Comparison of ENCODE assay signal across 20 cellular contexts in the genomic region with DNA sequence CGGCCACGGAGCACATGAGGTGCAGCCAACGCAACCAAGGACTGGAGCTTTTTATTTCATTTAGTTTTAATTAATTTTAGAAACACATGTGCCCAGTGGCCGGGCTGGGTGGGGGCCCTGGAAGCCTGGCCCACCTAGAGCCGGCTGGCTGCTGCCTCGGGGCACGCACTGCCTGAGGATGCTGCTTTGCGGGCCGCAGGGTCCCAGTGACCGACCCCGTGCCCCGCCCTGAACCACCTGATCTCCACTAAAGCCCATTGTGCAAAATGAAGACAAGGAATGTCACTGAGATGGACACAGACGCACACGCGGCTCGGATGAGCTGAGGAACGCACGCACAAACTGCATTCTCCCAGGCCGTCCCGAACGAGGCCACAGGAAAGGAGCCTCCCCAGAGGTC. TPM values are rescaled to one million over a fixed set of nuclear protein-coding genes. Genes with fewer than 3 reads are reported as not detected.
DNase-seq lines count a peak whose midpoint lies in the region; ATAC-seq, FAIRE-seq and TF ChIP-seq lines count a peak whose summit lies in the region.
"Had no signal": no experiment of that assay in that cellular context is flagged by ENCODE, and none has a peak within 500 bp of the region (broad histone marks: within the 10 kb centered on the region; RNA-seq: fewer than 3 reads in every experiment).

No MANE protein-coding gene starts in this region.

- peak overlapping the region; percentile 30 for H3K27ac Mint-ChIP-seq in WTC11
- H3K27ac Mint-ChIP-seq: CD4-positive, alpha-beta T cell; CD8-positive, alpha-beta memory T cell had no signal

- TF ChIP-seq CTCF in WTC11 (IDR thresholded peaks at IDR 0.05) (no peak), kidney (IDR thresholded peaks at IDR 0.05; ENCODE audit: borderline replicate concordance, extremely low read depth, insufficient read depth) (no peak), brain microvascular endothelial cell (IDR thresholded peaks at IDR 0.05; ENCODE audit: low read depth, low read length, missing control alignments) (no peak)

- H4K8ac ChIP-seq in neuronal stem cell (ENCODE audit: low read depth, low read length) = peak overlapping the region; percentile 65

- no peak overlapping the region for H2BK120ac ChIP-seq in neuronal stem cell (ENCODE audit: low read depth, low read length)

- H2BK15ac ChIP-seq in neuronal stem cell (ENCODE audit: low read length) = peak overlapping the region; percentile 49

- no peak overlapping the region for H2BK12ac ChIP-seq in neuronal stem cell (ENCODE audit: low read length)

- 0 out of 22 replicates have a peak overlapping the region, but pooled peaks of 1 of the 11 experiments have one; percentile 18 for H3K9ac ChIP-seq in BLaER1 treated with 17β-estradiol and CSF1 and Interleukin-3, amounts not matched to agents 10 nM and 100 nM
- H3K9ac ChIP-seq in kidney (ENCODE audit: low read length in 2 of 2) (no peak overlapping the region), neuronal stem cell (ENCODE audit: low read depth, low read length, poor library complexity) (peak overlapping the region; percentile 70)

- peak overlapping the region; percentile 44 for H2BK5ac ChIP-seq in neuronal stem cell (ENCODE audit: low read length)

- H4K20me1 ChIP-seq in BLaER1 treated with 17β-estradiol and CSF1 and Interleukin-3, amounts not matched to agents 10 nM and 100 nM = peaks cover 0 to 37% (median 3%) of the 10 kb centered on the region in 11 experiments; a peak in 5 of 22 replicates

- no peak overlapping the region for H3K18ac ChIP-seq in neuronal stem cell (ENCODE audit: low read length)

- H2AFZ ChIP-seq in neuronal stem cell (ENCODE audit: low read length) = no peak overlapping the region

- H3K4ac ChIP-seq in neuronal stem cell (ENCODE audit: low read length) = no peak overlapping the region

- H3K36me3 Mint-ChIP-seq in WTC11 = peaks cover 7% of the 10 kb centered on the region

- CTCF ChIA-PET in WTC11 (lab: Charles Lee) = interaction anchor here (1.5 kb wide), 1 partner anchor 53 kb away, joined by 3 read pairs; no protein-coding TSS in a partner anchor

- no peaks in the 10 kb centered on the region for H3K27me3 Mint-ChIP-seq in WTC11 (ENCODE audit: low read depth)
- H3K27me3 Mint-ChIP-seq: CD4-positive, alpha-beta T cell; CD8-positive, alpha-beta memory T cell had no signal

- no peaks in the 10 kb centered on the region for H3K27me3 ChIP-seq in BLaER1 treated with 17β-estradiol and CSF1 and Interleukin-3, amounts not matched to agents 10 nM and 100 nM
- H3K27me3 ChIP-seq in neuronal stem cell (ENCODE audit: control insufficient read depth in 3 of 3, insufficient read depth in 3 of 3, low read depth in 1 of 3, low read length in 3 of 3) (peaks cover 0 to 4% (median 0%) of the 10 kb centered on the region in 3 experiments), brain microvascular endothelial cell (replicated peaks) (no peaks in the 10 kb centered on the region), H7 (ENCODE audit: control insufficient read depth, insufficient read depth, low read length) (no peaks in the 10 kb centered on the region)

- H3K4me3 ChIP-seq in BLaER1 treated with 17β-estradiol and CSF1 and Interleukin-3, amounts not matched to agents 10 nM and 100 nM = no peak overlapping the region
- peak overlapping the region in 1 of 2 donors; percentile 6 for H3K4me3 ChIP-seq in kidney (ENCODE audit: low read length in 2 of 2)
- H3K4me3 ChIP-seq in neuronal stem cell (ENCODE audit: low read length in 2 of 2) = no peak overlapping the region
- H3K4me3 ChIP-seq in brain microvascular endothelial cell (ENCODE audit: low read depth, low read length) = no peak overlapping the region
- H3K4me3 ChIP-seq in H7 (ENCODE audit: insufficient read depth, low read depth, low read length) = no peak overlapping the region
- H3K4me3 ChIP-seq: GM12878 had no signal

- DNase-seq in WTC11 (ENCODE audit: low spot score) = no peak
- peak; percentile 53 for DNase-seq in kidney
- no peak for DNase-seq in neuronal stem cell (ENCODE audit: low spot score)
- no peak for DNase-seq in brain microvascular endothelial cell
- no peak for DNase-seq in NCI-H526 (lab: John Stamatoyannopoulos, UW)
- no peak for DNase-seq in H7
- DNase-seq: CD4-positive, alpha-beta T cell; DMS 273 treated with DMSO at 0.1 percent for 48 hours; DMS79; EL; GDM1; GOT3; HCEC 1CT had no signal

- H2AK5ac ChIP-seq in neuronal stem cell (ENCODE audit: low read depth, low read length) = peak overlapping the region; percentile 78

- no peaks in the 10 kb centered on the region for H3K9me3 ChIP-seq in BLaER1 treated with 17β-estradiol and CSF1 and Interleukin-3, amounts not matched to agents 10 nM and 100 nM (replicated peaks in 1 of 11)
- H3K9me3 ChIP-seq in kidney (ENCODE audit: control insufficient read depth in 1 of 2, low read length in 2 of 2) = no peaks in the 10 kb centered on the region
- H3K9me3 ChIP-seq in neuronal stem cell (replicated peaks in 1 of 2; ENCODE audit: control insufficient read depth in 2 of 2, insufficient read depth in 1 of 2, low read depth in 1 of 2, low read length in 2 of 2) = peaks cover 9 to 10% of the 10 kb centered on the region in 2 donors

- peak overlapping the region in 7 of 11 experiments; percentile 15 to 60 (median 43); a peak in 11 of 22 replicates for H3K4me2 ChIP-seq in BLaER1 treated with 17β-estradiol and CSF1 and Interleukin-3, amounts not matched to agents 10 nM and 100 nM
- H3K4me2 ChIP-seq in neuronal stem cell (ENCODE audit: insufficient read depth, low read length, poor library complexity, severe bottlenecking) = no peak overlapping the region

- peaks cover 2% of the 10 kb centered on the region for H3K79me1 ChIP-seq in neuronal stem cell (ENCODE audit: low read depth, low read length)

- peaks cover 0 to 29% (median 10%) of the 10 kb centered on the region in 10 experiments; a peak in 13 of 20 replicates for H3K4me1 ChIP-seq in BLaER1 treated with 17β-estradiol and CSF1 and Interleukin-3, amounts not matched to agents 10 nM and 100 nM
- H3K4me1 ChIP-seq in kidney (ENCODE audit: control insufficient read depth in 1 of 2, insufficient read depth in 1 of 2, low read depth in 1 of 2, low read length in 2 of 2) (peaks cover 0 to 6% of the 10 kb centered on the region in 2 donors), neuronal stem cell (ENCODE audit: control insufficient read depth in 2 of 2, insufficient read depth in 1 of 2, low read depth in 1 of 2, low read length in 2 of 2) (peaks cover 5 to 12% of the 10 kb centered on the region in 2 donors)

- no peak overlapping the region for H4K91ac ChIP-seq in neuronal stem cell (ENCODE audit: low read depth, low read length, poor library complexity)

- WGBS in neuronal stem cell (ENCODE audit: extremely low coverage in 2 of 2, insufficient read length in 2 of 2, insufficient replicate concordance in 1 of 2), 2 donors = no CpG with 5 or more reads among the region's 21 CpGs

- intact Hi-C loops in kidney (cut with DNase I) = no loop called here

- no peak overlapping the region for H3K27ac ChIP-seq in BLaER1 treated with 17β-estradiol and CSF1 and Interleukin-3, amounts not matched to agents 10 nM and 100 nM
- H3K27ac ChIP-seq in kidney (ENCODE audit: low read depth in 2 of 2, low read length in 2 of 2) = peak overlapping the region; percentile 18 to 54
- H3K27ac ChIP-seq in neuronal stem cell (replicated peaks; ENCODE audit: low read length) = no peak overlapping the region
- no peak overlapping the region for H3K27ac ChIP-seq in brain microvascular endothelial cell

- ATAC-seq in WTC11 = no peak
- ATAC-seq: GM12878 had no signal

- no peak overlapping the region for H3K23ac ChIP-seq in neuronal stem cell (ENCODE audit: low read depth, low read length, poor library complexity)

- no peak overlapping the region for H3K4me3 Mint-ChIP-seq in WTC11
- H3K4me3 Mint-ChIP-seq: CD14-positive monocyte; CD4-positive, alpha-beta T cell; CD8-positive, alpha-beta memory T cell had no signal

- POLR2A ChIA-PET in WTC11 (lab: Charles Lee) = interaction anchor here (0.9 kb wide), 1 partner anchor 105 kb away, joined by 3 read pairs; no protein-coding TSS in a partner anchor

- no peak for FAIRE-seq in kidney (lab: Jason Lieb, UNC)
- FAIRE-seq: D721Med, GM12878, GM18507, H54 had no signal

- in situ Hi-C loops in brain microvascular endothelial cell (cut with HindIII; ENCODE audit: low pct_ligation_motif_present, low sequenced_read_pairs) = no loop called here

- peaks cover 8% of the 10 kb centered on the region for H3K4me1 Mint-ChIP-seq in WTC11
- H3K4me1 Mint-ChIP-seq: CD14-positive monocyte had no signal

- H3K36me3 ChIP-seq in BLaER1 treated with 17β-estradiol and CSF1 and Interleukin-3, amounts not matched to agents 10 nM and 100 nM = peaks cover 0 to 50% (median 24%) of the 10 kb centered on the region in 11 experiments; a peak in 17 of 22 replicates
- H3K36me3 ChIP-seq in kidney (ENCODE audit: control insufficient read depth in 1 of 2, insufficient read depth in 2 of 2, low read length in 2 of 2) (peaks cover 0 to 1% of the 10 kb centered on the region in 2 donors), neuronal stem cell (replicated peaks in 1 of 2; ENCODE audit: control insufficient read depth in 2 of 2, insufficient read depth in 2 of 2, low read length in 2 of 2) (peaks cover 3% of the 10 kb centered on the region in 2 donors), brain microvascular endothelial cell (replicated peaks) (no peaks in the 10 kb centered on the region), H7 (replicated peaks; ENCODE audit: control insufficient read depth, insufficient read depth, low read length) (no peaks in the 10 kb centered on the region)

- no peak overlapping the region for H3K14ac ChIP-seq in neuronal stem cell (ENCODE audit: low read length)

- H3K9me3 Mint-ChIP-seq in WTC11 = peaks cover 6% of the 10 kb centered on the region
- H3K9me3 Mint-ChIP-seq: CD4-positive, alpha-beta T cell; CD8-positive, alpha-beta memory T cell had no signal

TF ChIP-seq in WTC11, 78 proteins besides CTCF, POLR2A, EP300 and RAD21 (continues in another document):
- no peak for TF ChIP-seq FOXP1 (CRISPR knock-in tag; IDR thresholded peaks at IDR 0.05; ENCODE audit: borderline replicate concordance)

RNA-seq across cellular contexts. Expression of gene LMF1, which starts 39.6 kb away (rescaled TPM):
- 10.5 to 13.0 TPM (median 10.8 TPM) in 3 replicates for total RNA-seq in WTC11 (2021)
- total RNA-seq in kidney = 28.6 TPM
- 15.4 TPM for polyA plus RNA-seq in kidney (ENCODE audit: insufficient read depth, low read depth, low replicate concordance)
- polyA plus RNA-seq in neuronal stem cell (2013, experiment 1 of 2) = 6.9 TPM
- polyA plus RNA-seq in neuronal stem cell (2013, experiment 2 of 2) = 6.7 TPM
- 7.1 and 9.5 TPM in 2 replicates for total RNA-seq in H7 (2014; rRNA removed; shearing (Covaris generic))

RNA-seq across cellular contexts. Expression of gene SOX8, which starts 50.4 kb away (rescaled TPM):
- total RNA-seq in WTC11 (2021) (10.2 to 12.3 TPM (median 10.9 TPM) in 3 replicates), kidney (1.0 TPM)
- polyA plus RNA-seq in kidney (ENCODE audit: insufficient read depth, low read depth, low replicate concordance) = 0.17 TPM
- polyA plus RNA-seq in neuronal stem cell (2013, experiment 1 of 2) = 5.1 TPM
- 5.2 TPM for polyA plus RNA-seq in neuronal stem cell (2013, experiment 2 of 2)
- total RNA-seq in H7 (2014; rRNA removed; shearing (Covaris generic)) = 10.0 and 12.8 TPM in 2 replicates
- total RNA-seq: GM12878 had no signal
- polyA plus RNA-seq: CD14-positive monocyte, GM12878 had no signal

Comparison
In these comparisons a context has a peak if more than half of its experiments do, and no peak if none do; other contexts are left out.
1. H3K27ac ChIP-seq: peak in kidney (2 of 2); none in BLaER1 treated with 17β-estradiol and CSF1 and Interleukin-3, amounts not matched to agents 10 nM and 100 nM (0 of 11), neuronal stem cell (single experiment) and brain microvascular endothelial cell (single experiment).